In genomic region chr5:1634337-1634661, GRCh38 we compare ENCODE assay signal across 8 cellular contexts.
DNase-seq lines count a peak whose midpoint lies in the region; ATAC-seq and TF ChIP-seq lines count a peak whose summit lies in the region.

No MANE protein-coding gene starts in this region.

- H3K36me3 Mint-ChIP-seq in activated CD4-positive, alpha-beta T cell treated with anti-CD3 and anti-CD28 coated beads for 36 hours (ENCODE audit: low read depth): peaks cover 4% of the 10 kb centered on the region

- no peaks in the 10 kb centered on the region for H3K36me3 ChIP-seq in adipocyte (ENCODE audit: control insufficient read depth, insufficient read depth, low read length, severe bottlenecking)

- no peaks in the 10 kb centered on the region for H3K9me3 Mint-ChIP-seq in activated CD4-positive, alpha-beta T cell treated with anti-CD3 and anti-CD28 coated beads for 36 hours (ENCODE audit: low read depth)

- POLR2A ChIA-PET in activated CD4-positive, alpha-beta T cell treated with anti-CD3 and anti-CD28 coated beads for 36 hours (lab: Charles Lee): interaction anchor here (0.6 to 1.0 kb wide), 2 partner anchors 10 to 18 kb away, joined by 3 to 5 read pairs; no protein-coding TSS in a partner anchor
- POLR2A ChIA-PET in HEK293T (lab: Yijun Ruan, JAX): interaction anchor here (0.6 to 1.2 kb wide), 5 partner anchors 12 to 291 kb away, joined by 3 to 6 read pairs (median 3); no protein-coding TSS in a partner anchor

- peak overlapping the region; percentile 93 for H3K4me3 ChIP-seq in adipocyte (ENCODE audit: low read length)

- no peaks in the 10 kb centered on the region for H3K4me1 ChIP-seq in adipocyte (ENCODE audit: control insufficient read depth, insufficient read depth, low read length)

- peak overlapping the region; percentile 73 for H3K27ac ChIP-seq in layer of hippocampus (ENCODE audit: low read depth, low read length)
- H3K27ac ChIP-seq in substantia nigra (ENCODE audit: low read depth, low read length, poor library complexity, severe bottlenecking): peak overlapping the region; percentile 72

- intact Hi-C loops in activated CD4-positive, alpha-beta T cell treated with anti-CD3 and anti-CD28 coated beads for 36 hours (cut with DNase I, micrococcal nuclease): loop anchor here in 1 of 2 experiments (1.0 to 2.0 kb wide), 2 partner anchors 111 to 289 kb away; partner anchors contain the start of genes CLPTM1L and LPCAT1

- DNase-seq in activated CD4-positive, alpha-beta T cell treated with anti-CD3 and anti-CD28 coated beads for 36 hours: no peak
- no peak for DNase-seq in activated CD4-positive, alpha-beta T cell treated with anti-CD3 and anti-CD28 coated beads, Interleukin-2, amount 50 U/mL, for 4 hours
- DNase-seq in adipocyte (ENCODE audit: low read depth) (no peak), substantia nigra (lab: John Stamatoyannopoulos, UW) (peak in 1 of 49 donors; percentile 55), HEK293T (ENCODE audit: extremely low spot score) (no peak), CD1c-positive myeloid dendritic cell (ENCODE audit: extremely low spot score) (no peak)
- DNase-seq in stimulated activated CD8-positive, alpha-beta memory T cell treated with anti-CD3 and anti-CD28 coated beads, Interleukin-4, amount 100 ng/mL, for 48 hours: no peak

- H3K27me3 ChIP-seq in adipocyte (replicated peaks; ENCODE audit: control insufficient read depth, insufficient read depth, low read length) (peaks cover 6% of the 10 kb centered on the region), layer of hippocampus (ENCODE audit: control insufficient read depth, insufficient read depth, low read length) (peaks cover 3% of the 10 kb centered on the region)

- H3K4me1 Mint-ChIP-seq in activated CD4-positive, alpha-beta T cell treated with anti-CD3 and anti-CD28 coated beads for 36 hours: peaks cover 33% of the 10 kb centered on the region

- H3K9ac ChIP-seq in adipocyte (ENCODE audit: low read length): peak overlapping the region; percentile 90

- no peak for ATAC-seq in activated CD4-positive, alpha-beta T cell treated with anti-CD3 and anti-CD28 coated beads for 36 hours

- peak overlapping the region; percentile 89 for H3K4me3 Mint-ChIP-seq in activated CD4-positive, alpha-beta T cell treated with anti-CD3 and anti-CD28 coated beads for 36 hours

- H3K27me3 Mint-ChIP-seq in activated CD4-positive, alpha-beta T cell treated with anti-CD3 and anti-CD28 coated beads for 36 hours: no peaks in the 10 kb centered on the region

- CTCF ChIA-PET in activated CD4-positive, alpha-beta T cell treated with anti-CD3 and anti-CD28 coated beads for 36 hours (lab: Charles Lee): interaction anchor here (0.6 to 0.7 kb wide), 2 partner anchors 11 to 19 kb away, joined by 3 to 4 read pairs; no protein-coding TSS in a partner anchor
- CTCF ChIA-PET in HEK293T (lab: Yijun Ruan, JAX): no interaction called here

- no peaks in the 10 kb centered on the region for H3K9me3 ChIP-seq in adipocyte (ENCODE audit: control insufficient read depth, low read length)

- H3K27ac Mint-ChIP-seq in activated CD4-positive, alpha-beta T cell treated with anti-CD3 and anti-CD28 coated beads for 36 hours: peak overlapping the region; percentile 95

TF ChIP-seq in HEK293T, 16 proteins besides CTCF, POLR2A, EP300 and RAD21:
- no peak for TF ChIP-seq BHLHE40 (IDR thresholded peaks at IDR 0.05; ENCODE audit: borderline replicate concordance)
- TF ChIP-seq CTBP1 (IDR thresholded peaks at IDR 0.05; ENCODE audit: borderline replicate concordance): no peak
- TF ChIP-seq LEF1 (IDR thresholded peaks at IDR 0.05; ENCODE audit: borderline replicate concordance): no peak
- TF ChIP-seq L3MBTL2 (conservative IDR thresholded peaks at IDR 0.05): no peak; the same call in 1 of the 2 replicates
- TF ChIP-seq PKNOX1 (IDR thresholded peaks at IDR 0.05): no peak
- TF ChIP-seq SUZ12 (IDR thresholded peaks at IDR 0.05): no peak
- TF ChIP-seq HDGF (IDR thresholded peaks at IDR 0.05; ENCODE audit: borderline replicate concordance): no peak
- no peak for TF ChIP-seq FOXA1 (IDR thresholded peaks at IDR 0.05)
- TF ChIP-seq SP1 (IDR thresholded peaks at IDR 0.05): no peak
- TF ChIP-seq FOXM1 (IDR thresholded peaks at IDR 0.05; ENCODE audit: borderline replicate concordance): no peak
- TF ChIP-seq FOXK2 (IDR thresholded peaks at IDR 0.05): no peak
- TF ChIP-seq TARDBP (IDR thresholded peaks at IDR 0.05): no peak
- no peak for TF ChIP-seq ARNT (IDR thresholded peaks at IDR 0.05)
- TF ChIP-seq NFRKB (IDR thresholded peaks at IDR 0.05): no peak
- no peak for TF ChIP-seq ZNF384 (IDR thresholded peaks at IDR 0.05)
- TF ChIP-seq ELF4 (IDR thresholded peaks at IDR 0.05): no peak
